In the genomic region with DNA sequence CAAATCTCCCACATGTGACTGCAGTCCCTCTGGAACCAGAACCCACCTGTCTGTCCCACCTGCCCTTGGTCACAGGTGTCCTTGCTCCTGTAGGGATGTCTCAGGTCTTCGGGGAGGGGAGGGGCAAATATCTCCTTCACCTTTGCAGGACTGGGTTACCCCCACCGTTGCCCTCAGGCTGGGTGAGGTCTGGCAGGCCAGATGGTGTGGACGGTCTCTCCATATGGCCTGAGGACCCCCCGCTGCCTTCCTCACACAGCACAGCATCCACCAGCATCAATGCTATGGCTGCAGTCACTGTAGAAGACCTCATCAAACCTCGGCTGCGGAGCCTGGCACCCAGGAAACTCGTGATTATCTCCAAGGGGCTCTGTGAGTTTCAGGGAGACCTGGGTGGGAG, we compare ENCODE assay signal across 23 cellular contexts. TPM values are rescaled to one million over a fixed set of nuclear protein-coding genes. Genes with fewer than 3 reads are reported as not detected.
"Had no signal": no experiment of that assay in that cellular context is flagged by ENCODE, and none has a peak within 500 bp of the region (broad histone marks: within the 10 kb centered on the region; RNA-seq: fewer than 3 reads in every experiment).

No MANE protein-coding gene starts in this region.

- H3K4me3 ChIP-seq: lower lobe of right lung, tibial nerve had no signal

- DNase-seq: activated CD4-positive, alpha-beta memory T cell treated with anti-CD3 and anti-CD28 coated beads, Interleukin-2, amount 10 ng/mL, durations not matched to agents 7 days and 5 days; activated CD4-positive, alpha-beta T cell treated with anti-CD3 and anti-CD28 coated beads, Interleukin-2, amount 10 ng/mL, durations not matched to agents 24 days and 14 days; activated effector memory CD4-positive, alpha-beta T cell treated with Interleukin-2 at 50 U/mL for 16 hours; activated naive CD4-positive, alpha-beta T cell treated with anti-CD3 and anti-CD28 coated beads, Interleukin-2, amount 10 ng/mL, durations not matched to agents 7 days and 5 days; activated T-cell treated with anti-CD3 and anti-CD28 coated beads, Interleukin-2, amount 50 U/mL, for 72 hours; amygdala; lower lobe of right lung; naive B cell; occipital lobe; small intestine; stimulated activated CD4-positive, alpha-beta T cell treated with anti-CD3 and anti-CD28 coated beads, Interleukin-2, amount 100 ng/mL, for 24 hours; stimulated activated naive CD8-positive, alpha-beta T cell treated with anti-CD3 and anti-CD28 coated beads, Interleukin-15, amount 100 ng/mL, for 72 hours had no signal

- H3K27ac ChIP-seq: epithelial cell of prostate, lower lobe of right lung, tibial nerve had no signal

- H3K36me3 ChIP-seq: lower lobe of right lung, tibial nerve had no signal

- H3K4me1 ChIP-seq: lower lobe of right lung, tibial nerve had no signal

- H3K9me3 ChIP-seq: lower lobe of right lung, tibial nerve had no signal

RNA-seq across cellular contexts. Expression of gene SLC5A5, which starts 10.0 kb away (rescaled TPM):
- total RNA-seq: chondrocyte, fibroblast of villous mesenchyme, left lobe of liver, mucosa of gallbladder, posterior vena cava, renal cortical epithelial cell, sciatic nerve, tibial nerve had no signal
- polyA plus RNA-seq: keratinocyte, neural cell had no signal
